ENCODE assay signal across 8 cellular contexts in the genomic region with DNA sequence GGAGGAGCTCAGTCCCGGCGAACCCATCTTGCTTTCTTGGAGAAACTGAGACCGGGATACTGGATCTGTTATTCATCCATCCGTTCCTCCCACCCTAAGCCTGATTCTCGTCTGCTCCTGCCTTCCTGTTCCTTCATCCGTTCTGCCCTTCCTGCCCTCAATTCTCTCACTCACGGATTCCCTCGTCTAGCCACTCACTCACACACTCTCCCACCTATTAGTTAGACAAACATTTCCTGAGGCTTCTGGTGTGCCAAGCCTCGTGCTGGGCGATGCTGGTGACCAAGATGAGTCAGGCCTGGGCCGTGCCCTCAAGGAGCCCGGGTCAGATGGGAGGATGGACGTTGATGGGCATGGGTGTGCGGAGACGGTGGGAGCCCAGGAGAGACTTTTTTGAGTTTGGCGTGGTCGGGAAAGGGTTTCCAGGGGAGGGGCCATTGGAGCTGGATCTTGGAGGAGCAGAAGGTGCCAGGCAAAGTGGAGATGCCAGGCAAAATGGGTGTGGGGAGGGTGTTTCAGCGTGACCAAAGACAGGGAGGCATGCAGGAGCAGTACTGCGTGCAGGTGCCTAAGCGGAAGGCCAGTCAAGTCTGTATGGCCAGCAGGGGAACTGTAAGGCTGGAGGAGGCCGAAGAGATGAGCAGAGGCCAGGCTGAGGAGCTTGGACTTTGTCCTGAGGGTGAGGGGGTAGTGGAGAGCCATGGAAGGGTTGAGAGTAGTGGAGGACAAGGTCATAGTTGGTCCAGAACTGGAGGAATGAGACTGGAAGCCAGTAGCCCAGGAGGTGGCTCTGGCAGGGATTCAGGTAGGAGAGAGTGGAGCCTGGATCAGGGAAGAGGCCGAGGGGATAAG. TPM values are rescaled to one million over a fixed set of nuclear protein-coding genes. Genes with fewer than 3 reads are reported as not detected.
DNase-seq lines count a peak whose midpoint lies in the region; ATAC-seq, FAIRE-seq and TF ChIP-seq lines count a peak whose summit lies in the region.

No MANE protein-coding gene starts in this region.

- POLR2A ChIA-PET in GM12878 (lab: Charles Lee) = interaction anchor here (0.6 to 1.6 kb wide), 5 partner anchors 17 to 69 kb away, joined by 3 to 8 read pairs (median 5); no protein-coding TSS in a partner anchor

- no peak for FAIRE-seq in GM12878 (lab: Jason Lieb, UNC)

- TF ChIP-seq EP300 in GM12878 (IDR thresholded peaks at IDR 0.05; ENCODE audit: borderline replicate concordance in 1 of 2, control insufficient read depth in 1 of 2, low read depth in 2 of 2, low read length in 2 of 2) = no peak

- SMC1A ChIA-PET in GM12878 (lab: Charles Lee; ENCODE audit: uncharacterized antibody, unreplicated experiment) = interaction anchor here (0.5 to 2.9 kb wide), 6 partner anchors 11 to 133 kb away, joined by 3 to 8 read pairs (median 5); no protein-coding TSS in a partner anchor

- H3K4me2 ChIP-seq in GM12878 (ENCODE audit: control insufficient read depth, insufficient read depth) = peak overlapping the region; percentile 98

- H3K36me3 ChIP-seq in heart left ventricle = no peaks in the 10 kb centered on the region
- no peaks in the 10 kb centered on the region for H3K36me3 ChIP-seq in GM12878 (ENCODE audit: control insufficient read depth in 2 of 2, insufficient read depth in 2 of 2, low read length in 1 of 2)
- H3K36me3 ChIP-seq in lung (ENCODE audit: control insufficient read depth in 2 of 2, insufficient read depth in 2 of 2, low read length in 2 of 2) = no peaks in the 10 kb centered on the region
- H3K36me3 ChIP-seq in upper lobe of right lung = no peaks in the 10 kb centered on the region

- TF ChIP-seq RAD21 in GM12878 (IDR thresholded peaks at IDR 0.05; ENCODE audit: insufficient read depth, low read depth, low read length) = no peak

- H3K27me3 ChIP-seq in heart left ventricle (no peaks in the 10 kb centered on the region), GM12878 (replicated peaks in 1 of 2; ENCODE audit: control insufficient read depth in 2 of 2, insufficient read depth in 2 of 2, low read length in 1 of 2) (no peaks in the 10 kb centered on the region), lung (ENCODE audit: control insufficient read depth, insufficient read depth) (no peaks in the 10 kb centered on the region), upper lobe of right lung (no peaks in the 10 kb centered on the region)

- in situ Hi-C loops in GM12878 (cut with MboI) = no loop called here

- no peak for ATAC-seq in heart left ventricle
- no peak for ATAC-seq in Right ventricle myocardium superior (ENCODE audit: poor library complexity)
- ATAC-seq in GM12878 = peak; percentile 3
- no peak for ATAC-seq in lung (ENCODE audit: insufficient read depth, low FRiP score)
- no peak for ATAC-seq in upper lobe of right lung
- ATAC-seq in GM19397 (IDR thresholded peaks at IDR 0.05; ENCODE audit: unreplicated experiment) = no peak
- ATAC-seq in HG02938 (IDR thresholded peaks at IDR 0.05; ENCODE audit: unreplicated experiment) = no peak

- intact Hi-C loops in heart left ventricle (cut with DNase I) = no loop called here
- intact Hi-C loops in Right ventricle myocardium superior (cut with DNase I) = no loop called here
- intact Hi-C loops in GM12878 (cut with micrococcal nuclease; ENCODE audit: unreplicated experiment) = loop anchor here (2.0 kb wide), 1 partner anchor 73 kb away; the partner anchor contains the start of gene MEGF8
- intact Hi-C loops in upper lobe of right lung (cut with DNase I) = no loop called here

- TF ChIP-seq CTCF in heart left ventricle (IDR thresholded peaks at IDR 0.05) (no peak), GM12878 (IDR thresholded peaks at IDR 0.05 in 2 of 3, conservative IDR thresholded peaks at IDR 0.05 in 1 of 3; ENCODE audit: control insufficient read depth in 2 of 3, extremely low read depth in 1 of 3, insufficient read depth in 1 of 3, low read depth in 3 of 3, low read length in 3 of 3) (no peak), lung (IDR thresholded peaks at IDR 0.05; ENCODE audit: control extremely low read depth, extremely low read depth) (no peak), upper lobe of right lung (IDR thresholded peaks at IDR 0.05) (no peak), GM10266 (IDR thresholded peaks at IDR 0.05; ENCODE audit: control insufficient read depth, insufficient read depth, low read depth, missing control alignments) (no peak)

- RAD21 ChIA-PET in GM12878 (lab: Charles Lee; ENCODE audit: unreplicated experiment) = interaction anchor here (0.9 to 1.8 kb wide), 6 partner anchors 11 to 266 kb away, joined by 3 to 4 read pairs (median 4); partner anchors contain the start of gene GSK3A

- BruUV-seq in GM12878 (replicated peaks; lab: Mats Ljungman, UMichigan) = TSS peak; percentile 93

- H2AFZ ChIP-seq in GM12878 (ENCODE audit: control insufficient read depth, low read depth, low read length) = peak overlapping the region; percentile 77

- H3K9me3 ChIP-seq in heart left ventricle = no peaks in the 10 kb centered on the region
- no peaks in the 10 kb centered on the region for H3K9me3 ChIP-seq in GM12878 (replicated peaks; ENCODE audit: control insufficient read depth, insufficient read depth, low read length)
- H3K9me3 ChIP-seq in lung (ENCODE audit: control insufficient read depth in 2 of 2, insufficient read depth in 1 of 2, low read length in 1 of 2) = no peaks in the 10 kb centered on the region
- H3K9me3 ChIP-seq in upper lobe of right lung = no peaks in the 10 kb centered on the region

- CTCF ChIA-PET in GM12878 (lab: Yijun Ruan, JAX) = interaction anchor here (0.6 to 2.3 kb wide), 11 partner anchors 13 to 577 kb away, joined by 3 to 10 read pairs (median 7); no protein-coding TSS in a partner anchor

- 25 to 34% (median 30%) methylated on average over 22 of the region's 22 CpGs for WGBS in heart left ventricle, 4 donors
- 23% methylated on average over 18 of the region's 22 CpGs for WGBS in GM12878 (ENCODE audit: insufficient coverage, insufficient replicate concordance, low lambda C conversion rate, missing lambda C conversion rate)
- 27 to 28% methylated on average over 22 of the region's 22 CpGs for WGBS in lung, 2 donors

- H4K20me1 ChIP-seq in GM12878 (ENCODE audit: control insufficient read depth, insufficient read depth) = no peaks in the 10 kb centered on the region

- peak overlapping the region in 11 of 12 donors; percentile 36 to 90 (median 80) for H3K27ac ChIP-seq in heart left ventricle
- peak overlapping the region; percentile 57 for H3K27ac ChIP-seq in GM12878 (ENCODE audit: control insufficient read depth, insufficient read depth)
- H3K27ac ChIP-seq in lung (ENCODE audit: low read depth in 1 of 2, low read length in 1 of 2) = peak overlapping the region; percentile 27 to 62
- H3K27ac ChIP-seq in upper lobe of right lung = peak overlapping the region; percentile 67

- TF ChIP-seq POLR2A in heart left ventricle (IDR thresholded peaks at IDR 0.05) (no peak), GM12878 (IDR thresholded peaks at IDR 0.05; ENCODE audit: low read depth, low read length) (no peak)

- DNase-seq in heart left ventricle (no peak), Right ventricle myocardium superior (no peak), GM12878 (ENCODE audit: low read depth, low spot score) (no peak), lung (ENCODE audit: low spot score) (no peak), upper lobe of right lung (no peak), GM10266 (ENCODE audit: extremely low spot score) (no peak)

- H3K4me1 ChIP-seq in heart left ventricle = peaks cover 6 to 35% (median 22%) of the 10 kb centered on the region in 12 donors
- H3K4me1 ChIP-seq in GM12878 (ENCODE audit: control insufficient read depth, insufficient read depth, low read length) = peaks cover 8% of the 10 kb centered on the region
- peaks cover 2 to 10% of the 10 kb centered on the region in 2 donors for H3K4me1 ChIP-seq in lung (ENCODE audit: control insufficient read depth in 2 of 2, insufficient read depth in 2 of 2, low read length in 2 of 2)
- peaks cover 20% of the 10 kb centered on the region for H3K4me1 ChIP-seq in upper lobe of right lung

- peak overlapping the region; percentile 37 to 71 (median 60) for H3K4me3 ChIP-seq in heart left ventricle
- peak overlapping the region; percentile 97 for H3K4me3 ChIP-seq in GM12878
- peak overlapping the region; percentile 7 for H3K4me3 ChIP-seq in lung
- H3K4me3 ChIP-seq in upper lobe of right lung = peak overlapping the region; percentile 60

- peaks cover 5% of the 10 kb centered on the region for H3K79me2 ChIP-seq in GM12878 (ENCODE audit: control insufficient read depth, insufficient read depth, low read length)

- peak overlapping the region; percentile 78 for H3K9ac ChIP-seq in GM12878 (ENCODE audit: control insufficient read depth, insufficient read depth, low read length)

RNA-seq across cellular contexts. Expression of gene CNFN, which starts 7.4 kb away (rescaled TPM):
- total RNA-seq in heart left ventricle (1 to 10 TPM in 1 of 9 donors, under 1 TPM in 3, not detected in 5; 0.62 to 1.4 (median 0.94) TPM), Right ventricle myocardium superior (1.1 TPM), GM12878 (2014; rRNA removed) (not detected in 2 replicates), GM12878 (2014; rRNA removed; fragmentation: Illumina TruSeq; extraction: Trizol) (not detected in 2 replicates), GM12878 (2021) (not detected in 2 replicates), lung (1 to 10 TPM in 1 of 2 donors, not detected in 1; 1.0 TPM), upper lobe of right lung (0.87 TPM)
- polyA plus RNA-seq in heart left ventricle (1 to 10 TPM; 1.3 to 2.9 TPM), GM12878 (2011; rRNA removed) (not detected in 2 replicates), GM12878 (2014; fragmentation: Illumina TruSeq; extraction: Trizol) (not detected in 2 replicates), GM12878 (2014; fragmentation: Nextera tagmentation; extraction: Ambion mirVana) (not detected), GM12878 (2014; rRNA removed) (not detected in 2 replicates), GM12878 (2016; fragmentation: Nextera tagmentation; extraction: Ambion mirVana) (under 1 TPM in 1 of 2 experiments, not detected in 1; 0.60 TPM), lung (1 to 10 TPM; 2.2 to 4.1 TPM)
- total RNA-seq in GM12878 (2013; cell fraction: nucleolus; rRNA removed) = not detected in 2 replicates
- not detected for polyA plus RNA-seq in GM12878 (2011; ENCODE audit: low read depth)
- 0.60 and 0.78 TPM in 2 replicates for polyA plus RNA-seq in GM12878 (2011; cell fraction: cytosol; rRNA removed)
- polyA plus RNA-seq in GM12878 (2011; cell fraction: nucleus; rRNA removed) = 0.38 TPM in 1 of 2 replicates, not detected in the other
- 0.38 and 0.51 TPM in 2 replicates for polyA plus RNA-seq in GM12878 (2012)
- not detected in 2 replicates for polyA minus RNA-seq in GM12878 (2011; rRNA and poly(A)+ RNA removed)
- polyA minus RNA-seq in GM12878 (2011; cell fraction: cytosol; rRNA and poly(A)+ RNA removed) = not detected in 2 replicates
- polyA minus RNA-seq in GM12878 (2011; cell fraction: nucleus; rRNA and poly(A)+ RNA removed) = not detected in 2 replicates

RNA-seq across cellular contexts. Expression of gene LIPE, which starts 29.6 kb away (rescaled TPM):
- total RNA-seq in heart left ventricle = 100 to 1,000 TPM in 1 of 9 donors, 10 to 100 TPM in 8; 34.7 to 111 (median 57.3) TPM
- polyA plus RNA-seq in heart left ventricle = 10 to 100 TPM; 47.1 to 67.1 TPM
- total RNA-seq in Right ventricle myocardium superior = 61.4 TPM
- 6.8 and 9.3 TPM in 2 replicates for total RNA-seq in GM12878 (2013; cell fraction: nucleolus; rRNA removed)
- 11.1 and 19.9 TPM in 2 replicates for total RNA-seq in GM12878 (2014; rRNA removed)
- total RNA-seq in GM12878 (2014; rRNA removed; fragmentation: Illumina TruSeq; extraction: Trizol) = 5.3 and 8.1 TPM in 2 replicates
- total RNA-seq in GM12878 (2021) = 31.9 and 33.3 TPM in 2 replicates
- 2.8 TPM for polyA plus RNA-seq in GM12878 (2011; ENCODE audit: low read depth)
- 3.2 and 8.9 TPM in 2 replicates for polyA plus RNA-seq in GM12878 (2011; rRNA removed)
- polyA plus RNA-seq in GM12878 (2011; cell fraction: cytosol; rRNA removed) = 8.9 and 12.9 TPM in 2 replicates
- polyA plus RNA-seq in GM12878 (2011; cell fraction: nucleus; rRNA removed) = 16.4 and 21.1 TPM in 2 replicates
- polyA plus RNA-seq in GM12878 (2012) = 9.3 and 10.4 TPM in 2 replicates
- polyA plus RNA-seq in GM12878 (2014; fragmentation: Illumina TruSeq; extraction: Trizol) = 1.5 and 10.0 TPM in 2 replicates
- under 1 TPM; 0.02 to 0.24 TPM for polyA plus RNA-seq in GM12878 (2014; fragmentation: Nextera tagmentation; extraction: Ambion mirVana)
- polyA plus RNA-seq in GM12878 (2014; rRNA removed) = 18.0 and 22.3 TPM in 2 replicates
- polyA plus RNA-seq in GM12878 (2016; fragmentation: Nextera tagmentation; extraction: Ambion mirVana) = 10 to 100 TPM in 1 of 2 experiments, 1 to 10 TPM in 1; 8.4 to 11.5 TPM
- 8.3 and 20.1 TPM in 2 replicates for polyA minus RNA-seq in GM12878 (2011; rRNA and poly(A)+ RNA removed)
- 9.6 and 14.6 TPM in 2 replicates for polyA minus RNA-seq in GM12878 (2011; cell fraction: cytosol; rRNA and poly(A)+ RNA removed)
- polyA minus RNA-seq in GM12878 (2011; cell fraction: nucleus; rRNA and poly(A)+ RNA removed) = 3.9 and 9.2 TPM in 2 replicates
- total RNA-seq in lung = 1 to 10 TPM; 4.5 TPM
- 1 to 10 TPM; 3.6 to 7.7 TPM for polyA plus RNA-seq in lung
- 3.9 TPM for total RNA-seq in upper lobe of right lung

RNA-seq across cellular contexts. Expression of gene CXCL17, which starts 45.2 kb away (rescaled TPM):
- total RNA-seq in heart left ventricle (not detected), Right ventricle myocardium superior (not detected), GM12878 (2014; rRNA removed) (not detected in 2 replicates), GM12878 (2014; rRNA removed; fragmentation: Illumina TruSeq; extraction: Trizol) (0.14 TPM in 1 of 2 replicates, not detected in the other), GM12878 (2021) (not detected in 2 replicates), lung (100 to 1,000 TPM in 1 of 2 donors, 10 to 100 TPM in 1; 98.9 to 154 TPM), upper lobe of right lung (150 TPM)
- polyA plus RNA-seq in heart left ventricle (not detected), GM12878 (2011; rRNA removed) (0.10 and 0.15 TPM in 2 replicates), GM12878 (2014; fragmentation: Illumina TruSeq; extraction: Trizol) (not detected in 2 replicates), GM12878 (2014; fragmentation: Nextera tagmentation; extraction: Ambion mirVana) (under 1 TPM; 0.13 to 0.24 TPM), GM12878 (2014; rRNA removed) (not detected in 2 replicates), GM12878 (2016; fragmentation: Nextera tagmentation; extraction: Ambion mirVana) (not detected), lung (100 to 1,000 TPM; 289 to 688 TPM)
- not detected in 2 replicates for total RNA-seq in GM12878 (2013; cell fraction: nucleolus; rRNA removed)
- polyA plus RNA-seq in GM12878 (2011; ENCODE audit: low read depth) = not detected
- polyA plus RNA-seq in GM12878 (2011; cell fraction: cytosol; rRNA removed) = 0.10 and 0.12 TPM in 2 replicates
- not detected in 2 replicates for polyA plus RNA-seq in GM12878 (2011; cell fraction: nucleus; rRNA removed)
- not detected in 2 replicates for polyA plus RNA-seq in GM12878 (2012)
- not detected in 2 replicates for polyA minus RNA-seq in GM12878 (2011; rRNA and poly(A)+ RNA removed)
- polyA minus RNA-seq in GM12878 (2011; cell fraction: cytosol; rRNA and poly(A)+ RNA removed) = not detected in 2 replicates
- polyA minus RNA-seq in GM12878 (2011; cell fraction: nucleus; rRNA and poly(A)+ RNA removed) = not detected in 2 replicates

Comparison
In these comparisons a context has a peak if more than half of its experiments do, and no peak if none do; other contexts are left out.
1. H3K4me3 ChIP-seq: peak in every context shown above with its lines; median percentile 97 in GM12878; 60 in heart left ventricle; 60 in upper lobe of right lung; 7 in lung.
2. RNA of gene CXCL17, which starts 45.2 kb away (total RNA-seq): 98.9 to 154 TPM in lung and 150 TPM in upper lobe of right lung (single experiment); not detected in heart left ventricle, not detected in Right ventricle myocardium superior (single experiment) and 0.14 TPM in GM12878; every median in the first group is over 10 times any median in the second.
3. Peak in every context shown above with its lines, with median percentiles within 50 percentile points of each other: H3K27ac ChIP-seq.